Comparison of ENCODE assay signal across 2 cellular contexts in genomic region chr6:82380566-82381185, GRCh38.
TF ChIP-seq lines count a peak whose summit lies in the region.

No MANE protein-coding gene starts in this region.

TF ChIP-seq in IMR-90, 13 proteins besides CTCF, POLR2A, EP300 and RAD21:
- TF ChIP-seq FOS (IDR thresholded peaks at IDR 0.05; ENCODE audit: low read depth, low read length), result no peak
- no peak for TF ChIP-seq ELK1 (IDR thresholded peaks at IDR 0.05; ENCODE audit: borderline replicate concordance, low read depth, low read length)
- no peak for TF ChIP-seq MAFK (IDR thresholded peaks at IDR 0.05; ENCODE audit: low read depth, low read length)

TF ChIP-seq in GM12878, 131 proteins besides CTCF, POLR2A, EP300 and RAD21:
- TF ChIP-seq ASH2L (IDR thresholded peaks at IDR 0.05; ENCODE audit: borderline replicate concordance, low read depth) (no peak), CHD2 (IDR thresholded peaks at IDR 0.05; ENCODE audit: borderline replicate concordance, low read depth, low read length) (no peak), ZZZ3 (IDR thresholded peaks at IDR 0.05; ENCODE audit: control insufficient read depth, insufficient read length, low read depth) (no peak), USF1 (IDR thresholded peaks at IDR 0.05; ENCODE audit: borderline replicate concordance, extremely low read length, insufficient read depth, low read depth, low read length) (no peak), ZBTB4 (CRISPR knock-in tag; IDR thresholded peaks at IDR 0.05) (no peak), RFX5 (IDR thresholded peaks at IDR 0.05; ENCODE audit: low read depth, low read length) (no peak), CREB1 (IDR thresholded peaks at IDR 0.05; ENCODE audit: low read depth) (no peak), GATAD2B (conservative IDR thresholded peaks at IDR 0.05; ENCODE audit: low read depth) (no peak), ETV6 (conservative IDR thresholded peaks at IDR 0.05 in 1 of 2, IDR thresholded peaks at IDR 0.05 in 1 of 2; ENCODE audit: borderline replicate concordance in 1 of 2, low read depth in 1 of 2) (no peak), TCF3 (IDR thresholded peaks at IDR 0.05; ENCODE audit: borderline replicate concordance, insufficient read depth, low read depth, low read length) (no peak), PML (IDR thresholded peaks at IDR 0.05; ENCODE audit: low read length) (no peak), ZNF622 (IDR thresholded peaks at IDR 0.05) (no peak), DPF2 (IDR thresholded peaks at IDR 0.05) (no peak), SRF (IDR thresholded peaks at IDR 0.05; ENCODE audit: low read depth in 2 of 2, low read length in 2 of 2) (no peak), ZNF217 (IDR thresholded peaks at IDR 0.05) (no peak), ZBTB40 (IDR thresholded peaks at IDR 0.05; ENCODE audit: borderline replicate concordance) (no peak), HCFC1 (IDR thresholded peaks at IDR 0.05; ENCODE audit: low read length) (no peak)
